ENCODE assay signal across 1 cellular context in genomic region chr2:177772529-177772928, GRCh38.
TF ChIP-seq lines count a peak whose summit lies in the region.

No MANE protein-coding gene starts in this region.

TF ChIP-seq in GM12878, 131 proteins besides CTCF, POLR2A, EP300 and RAD21 (continued from another document):
- no peak for TF ChIP-seq E2F8 (IDR thresholded peaks at IDR 0.05; ENCODE audit: low read depth, partially characterized antibody)
- no peak for TF ChIP-seq RAD51 (IDR thresholded peaks at IDR 0.05)
- TF ChIP-seq LARP7 (IDR thresholded peaks at IDR 0.05): no peak
- TF ChIP-seq ZNF384 (IDR thresholded peaks at IDR 0.05; ENCODE audit: borderline replicate concordance, low read depth, low read length): peak; percentile 76; the same call in 1 of the 2 replicates
- peak; percentile 14; the same call in 1 of the 2 replicates for TF ChIP-seq SMC3 (IDR thresholded peaks at IDR 0.05; ENCODE audit: borderline replicate concordance, low read length)
- TF ChIP-seq KDM1A (IDR thresholded peaks at IDR 0.05; ENCODE audit: borderline replicate concordance): no peak
- TF ChIP-seq BACH1 (IDR thresholded peaks at IDR 0.05; ENCODE audit: borderline replicate concordance): no peak
- no peak for TF ChIP-seq MTA2 (IDR thresholded peaks at IDR 0.05; ENCODE audit: low read depth)
- no peak for TF ChIP-seq USF2 (IDR thresholded peaks at IDR 0.05; ENCODE audit: borderline replicate concordance, low read depth, low read length)
